Comparison of ENCODE assay signal across 8 cellular contexts in genomic region chr11:64804346-64805210, GRCh38. TPM values are rescaled to one million over a fixed set of nuclear protein-coding genes. Genes with fewer than 3 reads are reported as not detected.
DNase-seq lines count a peak whose midpoint lies in the region; ATAC-seq and TF ChIP-seq lines count a peak whose summit lies in the region.

No MANE protein-coding gene starts in this region.

- no peaks in the 10 kb centered on the region for H3K27me3 Mint-ChIP-seq in CD4-positive, alpha-beta memory T cell
- H3K27me3 Mint-ChIP-seq in brain (peaks cover 7% of the 10 kb centered on the region), natural killer cell (ENCODE audit: low read depth in 2 of 2) (no peaks in the 10 kb centered on the region)

- no peak for DNase-seq in CD4-positive, alpha-beta memory T cell
- DNase-seq in HuH-7 (ENCODE audit: low spot score) = peak; percentile 42
- DNase-seq in natural killer cell = no peak
- DNase-seq in amniotic stem cell (lab: John Stamatoyannopoulos, UW) = no peak
- no peak for DNase-seq in H4 (ENCODE audit: low spot score)

- peak overlapping the region; percentile 87 to 92 (median 90) for H3K4me3 Mint-ChIP-seq in CD4-positive, alpha-beta memory T cell
- peak overlapping the region; percentile 85 to 96 (median 88) for H3K4me3 Mint-ChIP-seq in brain
- H3K4me3 Mint-ChIP-seq in natural killer cell = peak overlapping the region; percentile 92

- H3K27me3 ChIP-seq in CD4-positive, alpha-beta memory T cell (ENCODE audit: insufficient read depth, low read length) = no peaks in the 10 kb centered on the region

- H3K36me3 Mint-ChIP-seq in CD4-positive, alpha-beta memory T cell = peaks cover 11 to 33% of the 10 kb centered on the region in 2 donors
- H3K36me3 Mint-ChIP-seq in brain (peaks cover 28% of the 10 kb centered on the region), natural killer cell (no peaks in the 10 kb centered on the region)

- intact Hi-C loops in CD4-positive, alpha-beta memory T cell (cut with micrococcal nuclease) = loop anchor here (5.0 kb wide), 1 partner anchor 38 kb away; the partner anchor contains the start of gene CDC42BPG
- intact Hi-C loops in natural killer cell (cut with micrococcal nuclease) = no loop called here

- H3K9me3 Mint-ChIP-seq in CD4-positive, alpha-beta memory T cell = no peaks in the 10 kb centered on the region
- H3K9me3 Mint-ChIP-seq in brain (no peaks in the 10 kb centered on the region), natural killer cell (no peaks in the 10 kb centered on the region)

- H3K27ac Mint-ChIP-seq in CD4-positive, alpha-beta memory T cell = peak overlapping the region in 6 of 7 donors; percentile 94 to 97 (median 96)
- H3K27ac Mint-ChIP-seq in brain (no peak overlapping the region), natural killer cell (peak overlapping the region; percentile 92 to 95)

- POLR2A ChIA-PET in CD4-positive, alpha-beta memory T cell (lab: Charles Lee; ENCODE audit: partially characterized antibody) = interaction anchor here (1.0 to 9.4 kb wide), 12 partner anchors 10 to 73 kb away, joined by 3 to 143 read pairs (median 6); partner anchors contain the start of genes RASGRP2 and SF1

- H3K4me1 ChIP-seq in CD4-positive, alpha-beta memory T cell (ENCODE audit: insufficient read depth, low read length) = peaks cover 44% of the 10 kb centered on the region

- TF ChIP-seq CTCF in brain (conservative IDR thresholded peaks at IDR 0.05) = no peak
- no peak for TF ChIP-seq CTCF in natural killer cell (IDR thresholded peaks at IDR 0.05)

- no peaks in the 10 kb centered on the region for H3K9me3 ChIP-seq in CD4-positive, alpha-beta memory T cell (ENCODE audit: control insufficient read depth in 1 of 2, low read length in 2 of 2)

- peak overlapping the region; percentile 93 for H3K27ac ChIP-seq in CD4-positive, alpha-beta memory T cell (ENCODE audit: low read depth, low read length)

- H3K4me3 ChIP-seq in CD4-positive, alpha-beta memory T cell (ENCODE audit: low read length in 2 of 2) = no peak overlapping the region

- CTCF ChIA-PET in CD4-positive, alpha-beta memory T cell (lab: Charles Lee; ENCODE audit: partially characterized antibody) = interaction anchor here (1.0 to 2.1 kb wide), 4 partner anchors 39 to 116 kb away, joined by 3 to 10 read pairs (median 4); partner anchors contain the start of genes CDC42BPG and RASGRP2

- ATAC-seq in natural killer cell = no peak
- no peak for ATAC-seq in HG02884 (IDR thresholded peaks at IDR 0.05; ENCODE audit: unreplicated experiment)
- ATAC-seq in HG03521 (IDR thresholded peaks at IDR 0.05; ENCODE audit: unreplicated experiment) = no peak

- H3K36me3 ChIP-seq in CD4-positive, alpha-beta memory T cell (ENCODE audit: insufficient read depth, low read length) = peaks cover 13% of the 10 kb centered on the region

- peaks cover 11 to 49% (median 27%) of the 10 kb centered on the region in 4 donors for H3K4me1 Mint-ChIP-seq in CD4-positive, alpha-beta memory T cell
- H3K4me1 Mint-ChIP-seq in brain (peaks cover 28% of the 10 kb centered on the region), natural killer cell (peaks cover 15 to 25% of the 10 kb centered on the region in 2 donors)

RNA-seq across cellular contexts. Expression of gene MAP4K2, which starts 1.6 kb away (rescaled TPM):
- total RNA-seq in CD4-positive, alpha-beta memory T cell = 100 to 1,000 TPM; 122 to 128 TPM
- polyA plus RNA-seq in CD4-positive, alpha-beta memory T cell = 10 to 100 TPM; 32.3 to 57.2 TPM
- 18.6 TPM for polyA plus RNA-seq in brain (ENCODE audit: insufficient read depth, low read depth, low replicate concordance)
- 10 to 100 TPM; 38.3 to 40.6 (median 38.7) TPM for total RNA-seq in natural killer cell
- 18.0 and 40.9 TPM in 2 replicates for total RNA-seq in H4 (2014; rRNA removed; shearing (Covaris generic))

RNA-seq across cellular contexts. Expression of gene MEN1, which starts 5.8 kb away (rescaled TPM):
- 10 to 100 TPM; 41.3 to 42.7 TPM for total RNA-seq in CD4-positive, alpha-beta memory T cell
- polyA plus RNA-seq in CD4-positive, alpha-beta memory T cell = 10 to 100 TPM; 22.4 to 42.1 TPM
- polyA plus RNA-seq in brain (ENCODE audit: insufficient read depth, low read depth, low replicate concordance) = 59.7 TPM
- 10 to 100 TPM; 29.3 to 42.2 (median 32.2) TPM for total RNA-seq in natural killer cell
- total RNA-seq in H4 (2014; rRNA removed; shearing (Covaris generic)) = 8.9 and 10.6 TPM in 2 replicates

RNA-seq across cellular contexts. Expression of gene SF1, which starts 26.2 kb away (rescaled TPM):
- 100 to 1,000 TPM; 805 to 832 TPM for total RNA-seq in CD4-positive, alpha-beta memory T cell
- 100 to 1,000 TPM in 1 of 2 donors, 10 to 100 TPM in 1; 48.3 to 158 TPM for polyA plus RNA-seq in CD4-positive, alpha-beta memory T cell
- polyA plus RNA-seq in brain (ENCODE audit: insufficient read depth, low read depth, low replicate concordance) = 233 TPM
- total RNA-seq in natural killer cell = 100 to 1,000 TPM; 841 to 864 (median 845) TPM
- total RNA-seq in H4 (2014; rRNA removed; shearing (Covaris generic)) = 79.6 and 94.1 TPM in 2 replicates

RNA-seq across cellular contexts. Expression of gene CDC42BPG, which starts 39.9 kb away (rescaled TPM):
- 1 to 10 TPM; 6.2 to 9.0 TPM for total RNA-seq in CD4-positive, alpha-beta memory T cell
- under 1 TPM in 1 of 2 donors, not detected in 1; 0.62 TPM for polyA plus RNA-seq in CD4-positive, alpha-beta memory T cell
- polyA plus RNA-seq in brain (ENCODE audit: insufficient read depth, low read depth, low replicate concordance) = 9.5 TPM
- 10 to 100 TPM in 2 of 3 donors, 1 to 10 TPM in 1; 8.2 to 12.7 (median 10.7) TPM for total RNA-seq in natural killer cell
- total RNA-seq in H4 (2014; rRNA removed; shearing (Covaris generic)) = 0.02 TPM in 1 of 2 replicates, not detected in the other

RNA-seq across cellular contexts. Expression of gene PYGM, which starts 44.8 kb away (rescaled TPM):
- total RNA-seq in CD4-positive, alpha-beta memory T cell = 10 to 100 TPM; 10.7 to 11.3 TPM
- polyA plus RNA-seq in CD4-positive, alpha-beta memory T cell = under 1 TPM in 1 of 2 donors, not detected in 1; 0.38 TPM
- 13.4 TPM for polyA plus RNA-seq in brain (ENCODE audit: insufficient read depth, low read depth, low replicate concordance)
- 1 to 10 TPM; 4.1 to 8.4 (median 6.1) TPM for total RNA-seq in natural killer cell
- 0.25 TPM in 1 of 2 replicates, not detected in the other for total RNA-seq in H4 (2014; rRNA removed; shearing (Covaris generic))

Comparison
In these comparisons a context has a peak if more than half of its experiments do, and no peak if none do; other contexts are left out.
1. H3K27ac Mint-ChIP-seq: peak in CD4-positive, alpha-beta memory T cell (6 of 7) and natural killer cell (2 of 2); none in brain (0 of 5).
2. Peak in every context shown above with its lines, with median percentiles within 50 percentile points of each other: H3K4me3 Mint-ChIP-seq.